In genomic region chr9:35103660-35104191, GRCh38 we compare ENCODE assay signal across 8 cellular contexts. TPM values are rescaled to one million over a fixed set of nuclear protein-coding genes. Genes with fewer than 3 reads are reported as not detected.
DNase-seq lines count a peak whose midpoint lies in the region; ATAC-seq and TF ChIP-seq lines count a peak whose summit lies in the region.

No MANE protein-coding gene starts in this region.

- no peaks in the 10 kb centered on the region for H3F3A ChIP-seq in PC-9 (ENCODE audit: insufficient read depth, low read depth)

- H3K4me2 ChIP-seq in PC-9, result peak overlapping the region; percentile 90

- no peak for DNase-seq in CD4-positive, CD25-positive, alpha-beta regulatory T cell
- DNase-seq in PC-9, result no peak
- no peak for DNase-seq in endothelial cell (ENCODE audit: low spot score)
- DNase-seq in activated effector memory CD4-positive, alpha-beta T cell treated with anti-CD3 and anti-CD28 coated beads, Interleukin-2, amount 50 U/mL, for 16 hours, result no peak
- DNase-seq in NCI-H226, result no peak
- DNase-seq in C1 segment of cervical spinal cord (lab: John Stamatoyannopoulos, UW), result no peak
- no peak for DNase-seq in NCI-H2081 (lab: John Stamatoyannopoulos, UW)

- H3K27me3 Mint-ChIP-seq in CD4-positive, CD25-positive, alpha-beta regulatory T cell, result no peaks in the 10 kb centered on the region
- peaks cover 24% of the 10 kb centered on the region for H3K27me3 Mint-ChIP-seq in endothelial cell (ENCODE audit: unreplicated experiment)

- H3K27me3 ChIP-seq in CD4-positive, CD25-positive, alpha-beta regulatory T cell (ENCODE audit: control insufficient read depth, insufficient read depth, low read length), result no peaks in the 10 kb centered on the region
- H3K27me3 ChIP-seq in PC-9 (ENCODE audit: insufficient read depth, low read depth), result no peaks in the 10 kb centered on the region
- H3K27me3 ChIP-seq in neuron (ENCODE audit: insufficient read depth, low read length), result no peaks in the 10 kb centered on the region

- POLR2A ChIA-PET in PC-9 (lab: Charles Lee; ENCODE audit: unreplicated experiment), result interaction anchor here (0.6 to 1.2 kb wide), 3 partner anchors 12 to 483 kb away, joined by 4 read pairs; partner anchors contain the start of gene FANCG

- H3K4me1 ChIP-seq in CD4-positive, CD25-positive, alpha-beta regulatory T cell (ENCODE audit: control insufficient read depth, insufficient read depth, low read length, poor library complexity, severe bottlenecking), result peaks cover 24% of the 10 kb centered on the region
- H3K4me1 ChIP-seq in PC-9 (replicated peaks; ENCODE audit: insufficient read depth) (no peaks in the 10 kb centered on the region), neuron (ENCODE audit: insufficient read depth, low read length) (peaks cover 32% of the 10 kb centered on the region)

- peaks cover 15% of the 10 kb centered on the region for H3K79me2 ChIP-seq in PC-9 (ENCODE audit: low read depth)

- no peak for ATAC-seq in CD4-positive, CD25-positive, alpha-beta regulatory T cell (ENCODE audit: low read depth in 2 of 2)

- H3K9me2 ChIP-seq in PC-9 (ENCODE audit: insufficient read depth), result no peaks in the 10 kb centered on the region

- peaks cover 34% of the 10 kb centered on the region for H3K36me3 ChIP-seq in CD4-positive, CD25-positive, alpha-beta regulatory T cell (ENCODE audit: control insufficient read depth, insufficient read depth, low read length)
- H3K36me3 ChIP-seq in PC-9 (ENCODE audit: low read depth) (no peaks in the 10 kb centered on the region), neuron (ENCODE audit: insufficient read depth, low read length) (peaks cover 51% of the 10 kb centered on the region)

- H3K27ac ChIP-seq in CD4-positive, CD25-positive, alpha-beta regulatory T cell (ENCODE audit: insufficient read depth, low read length, poor library complexity, severe bottlenecking), result peak overlapping the region; percentile 90
- H3K27ac ChIP-seq in PC-9, result no peak overlapping the region

- peak overlapping the region in 2 of 3 donors; percentile 93 to 99 for H3K27ac Mint-ChIP-seq in CD4-positive, CD25-positive, alpha-beta regulatory T cell
- peak overlapping the region; percentile 100 for H3K27ac Mint-ChIP-seq in endothelial cell (ENCODE audit: unreplicated experiment)

- H3K9me3 ChIP-seq in CD4-positive, CD25-positive, alpha-beta regulatory T cell (ENCODE audit: control insufficient read depth in 2 of 2, low read length in 2 of 2), result no peaks in the 10 kb centered on the region
- H3K9me3 ChIP-seq in PC-9 (ENCODE audit: insufficient read depth, low read depth), result no peaks in the 10 kb centered on the region
- no peaks in the 10 kb centered on the region for H3K9me3 ChIP-seq in neuron (ENCODE audit: low read length)

- CTCF ChIA-PET in PC-9 (lab: Charles Lee), result interaction anchor here (1.0 kb wide), 1 partner anchor 53 kb away, joined by 3 read pairs; no protein-coding TSS in a partner anchor

- H3K9me3 Mint-ChIP-seq in CD4-positive, CD25-positive, alpha-beta regulatory T cell, result peaks cover 0 to 2% (median 0%) of the 10 kb centered on the region in 7 donors
- no peaks in the 10 kb centered on the region for H3K9me3 Mint-ChIP-seq in endothelial cell (ENCODE audit: unreplicated experiment)

- H4K20me1 ChIP-seq in PC-9 (ENCODE audit: insufficient read depth), result no peaks in the 10 kb centered on the region

- no TSS peak for BruUV-seq in PC-9 (replicated peaks; lab: Mats Ljungman, UMichigan)

- H3K4me3 ChIP-seq in CD4-positive, CD25-positive, alpha-beta regulatory T cell (ENCODE audit: low read depth, low read length), result peak overlapping the region; percentile 85
- H3K4me3 ChIP-seq in PC-9 (peak overlapping the region; percentile 84; the same call in 1 of the 2 replicates), neuron (ENCODE audit: low read length) (peak overlapping the region; percentile 66)

- intact Hi-C loops in PC-9 (cut with micrococcal nuclease; ENCODE audit: unreplicated experiment), result no loop called here

- H3K36me3 Mint-ChIP-seq in CD4-positive, CD25-positive, alpha-beta regulatory T cell, result peaks cover 26% of the 10 kb centered on the region
- H3K36me3 Mint-ChIP-seq in endothelial cell (ENCODE audit: low read depth, unreplicated experiment), result peaks cover 49% of the 10 kb centered on the region

- H2AFZ ChIP-seq in PC-9, result peak overlapping the region; percentile 96; the same call in 1 of the 2 replicates
- no peak overlapping the region for H2AFZ ChIP-seq in neuron (ENCODE audit: low read depth, low read length)

- peaks cover 6 to 41% (median 17%) of the 10 kb centered on the region in 4 donors for H3K4me1 Mint-ChIP-seq in CD4-positive, CD25-positive, alpha-beta regulatory T cell
- H3K4me1 Mint-ChIP-seq in endothelial cell (ENCODE audit: unreplicated experiment), result peaks cover 26% of the 10 kb centered on the region

- H3K4me3 Mint-ChIP-seq in CD4-positive, CD25-positive, alpha-beta regulatory T cell, result peak overlapping the region; percentile 88 to 96 (median 94)
- peak overlapping the region; percentile 97 for H3K4me3 Mint-ChIP-seq in endothelial cell (ENCODE audit: unreplicated experiment)

- TF ChIP-seq CTCF in PC-9 (conservative IDR thresholded peaks at IDR 0.05), result no peak
- TF ChIP-seq CTCF in endothelial cell (IDR thresholded peaks at IDR 0.05; ENCODE audit: unreplicated experiment), result no peak

RNA-seq across cellular contexts. Expression of gene STOML2, which starts 0.8 kb away (rescaled TPM):
- 35.7 TPM for total RNA-seq in CD4-positive, CD25-positive, alpha-beta regulatory T cell
- polyA plus RNA-seq in CD4-positive, CD25-positive, alpha-beta regulatory T cell, result 100 to 1,000 TPM in 1 of 4 donors, 10 to 100 TPM in 3; 87.6 to 107 (median 93.7) TPM
- total RNA-seq in PC-9 (2021) (109 and 122 TPM in 2 replicates), endothelial cell (ENCODE audit: unreplicated experiment) (108 TPM)

RNA-seq across cellular contexts. Expression of gene PIGO, which starts 7.3 kb away (rescaled TPM):
- 18.3 TPM for total RNA-seq in CD4-positive, CD25-positive, alpha-beta regulatory T cell
- 10 to 100 TPM; 22.0 to 31.5 (median 26.4) TPM for polyA plus RNA-seq in CD4-positive, CD25-positive, alpha-beta regulatory T cell
- total RNA-seq in PC-9 (2021), result 18.2 and 20.3 TPM in 2 replicates
- 20.3 TPM for total RNA-seq in endothelial cell (ENCODE audit: unreplicated experiment)

RNA-seq across cellular contexts. Expression of gene ATOSB, which starts 11.9 kb away (rescaled TPM):
- 7.2 TPM for total RNA-seq in CD4-positive, CD25-positive, alpha-beta regulatory T cell
- 1 to 10 TPM; 2.1 to 5.1 (median 3.5) TPM for polyA plus RNA-seq in CD4-positive, CD25-positive, alpha-beta regulatory T cell
- total RNA-seq in PC-9 (2021), result 7.1 and 10.5 TPM in 2 replicates
- 33.7 TPM for total RNA-seq in endothelial cell (ENCODE audit: unreplicated experiment)

RNA-seq across cellular contexts. Expression of gene FANCG, which starts 24.0 kb away (rescaled TPM):
- total RNA-seq in CD4-positive, CD25-positive, alpha-beta regulatory T cell, result 23.7 TPM
- 10 to 100 TPM in 2 of 4 donors, 1 to 10 TPM in 2; 8.6 to 12.8 (median 9.6) TPM for polyA plus RNA-seq in CD4-positive, CD25-positive, alpha-beta regulatory T cell
- total RNA-seq in PC-9 (2021) (45.3 and 48.7 TPM in 2 replicates), endothelial cell (ENCODE audit: unreplicated experiment) (41.4 TPM)

RNA-seq across cellular contexts. Expression of gene VCP, which starts 31.3 kb away (rescaled TPM):
- 259 TPM for total RNA-seq in CD4-positive, CD25-positive, alpha-beta regulatory T cell
- 100 to 1,000 TPM; 205 to 260 (median 237) TPM for polyA plus RNA-seq in CD4-positive, CD25-positive, alpha-beta regulatory T cell
- total RNA-seq in PC-9 (2021), result 200 and 216 TPM in 2 replicates
- 397 TPM for total RNA-seq in endothelial cell (ENCODE audit: unreplicated experiment)
